20 cellular contexts compared by ENCODE assay signal in the genomic region with DNA sequence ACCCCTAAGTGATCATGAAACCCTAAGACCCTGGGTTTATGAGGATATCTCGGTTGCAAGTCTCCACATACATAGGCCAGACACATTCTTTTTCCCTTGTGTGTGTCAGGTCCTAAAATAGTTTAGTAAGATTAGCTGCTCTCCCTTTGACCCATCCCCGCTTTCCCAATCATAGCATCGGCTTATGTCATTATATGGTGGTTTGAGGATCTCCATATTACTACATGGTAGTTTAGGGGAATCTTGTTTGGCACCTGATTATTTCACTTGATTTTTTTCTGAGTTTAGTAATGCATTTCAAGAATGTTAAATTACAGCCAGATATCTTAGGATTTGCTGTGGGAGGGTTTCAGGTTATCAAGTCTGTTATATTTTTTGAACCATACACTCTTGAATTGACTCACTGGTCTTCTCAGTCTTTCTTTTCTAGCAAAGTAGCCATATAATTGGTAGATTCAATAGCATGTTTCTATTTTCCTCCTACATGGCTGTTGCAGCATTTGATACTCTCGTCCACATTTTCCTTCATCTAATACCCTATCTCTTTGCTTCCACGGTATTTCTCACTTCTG.
"Had no signal": no experiment of that assay in that cellular context is flagged by ENCODE, and none has a peak within 500 bp of the region (broad histone marks: within the 10 kb centered on the region; RNA-seq: fewer than 3 reads in every experiment).

No MANE protein-coding gene starts in this region.

- ATAC-seq: activated CD4-positive, alpha-beta T cell treated with anti-CD3 and anti-CD28 coated beads for 36 hours; activated T-helper 17 cell treated with anti-CD3 and anti-CD28 coated beads, Interleukin-2, amount 50 U/mL, for 72 hours; effector memory CD8-positive, alpha-beta T cell; left cardiac atrium; naive thymus-derived CD4-positive, alpha-beta T cell; right cardiac atrium; stimulated activated naive CD8-positive, alpha-beta T cell treated with anti-CD3 and anti-CD28 coated beads, Interleukin-15, Interleukin-2, amounts not matched to agents 100 U/mL and 50 U/mL, for 24 hours; WTC11 had no signal

- H3K36me3 ChIP-seq: cardiac muscle cell, esophagus squamous epithelium, neural progenitor cell, tibial artery had no signal

- H3K27me3 ChIP-seq: cardiac muscle cell, esophagus squamous epithelium, hepatocyte, neural progenitor cell, tibial artery had no signal

- H3K9me3 ChIP-seq: esophagus squamous epithelium, tibial artery had no signal

- H2AFZ ChIP-seq: hepatocyte, neural progenitor cell had no signal

- H3K4me3 ChIP-seq: cardiac muscle cell, esophagus squamous epithelium, hepatocyte, neural progenitor cell, tibial artery had no signal

- H3K4me2 ChIP-seq: hepatocyte, neural progenitor cell had no signal

- H3K4me1 ChIP-seq: esophagus squamous epithelium, tibial artery had no signal

- H3K79me2 ChIP-seq: hepatocyte had no signal

- H3K9ac ChIP-seq: neural progenitor cell had no signal

- H3K27ac ChIP-seq: cardiac muscle cell, esophagus squamous epithelium, hepatocyte, neural progenitor cell, tibial artery had no signal

- DNase-seq: activated CD4-positive, alpha-beta T cell treated with anti-CD3 and anti-CD28 coated beads for 36 hours; activated CD4-positive, alpha-beta T cell treated with anti-CD3 and anti-CD28 coated beads, Interleukin-2, amount 50 U/mL, for 48 hours; activated naive CD4-positive, alpha-beta T cell; activated naive CD8-positive, alpha-beta T cell treated with anti-CD3 and anti-CD28 coated beads for 36 hours; amniotic stem cell; effector memory CD8-positive, alpha-beta T cell; esophagus squamous epithelium; left cardiac atrium; mesendoderm; naive thymus-derived CD4-positive, alpha-beta T cell; right cardiac atrium; stimulated activated CD4-positive, alpha-beta T cell treated with anti-CD3 and anti-CD28 coated beads, Interleukin-2, amount 100 ng/mL, for 24 hours; stimulated activated naive CD8-positive, alpha-beta T cell treated with anti-CD3 and anti-CD28 coated beads, Interleukin-15, Interleukin-2, amounts not matched to agents 100 U/mL and 50 U/mL, for 24 hours; substantia nigra; tibial artery had no signal
